ENCODE assay signal across 8 cellular contexts in genomic region chr6:30325873-30326445, GRCh38. TPM values are rescaled to one million over a fixed set of nuclear protein-coding genes. Genes with fewer than 3 reads are reported as not detected.
DNase-seq lines count a peak whose midpoint lies in the region; ATAC-seq and TF ChIP-seq lines count a peak whose summit lies in the region.

No MANE protein-coding gene starts in this region.

- no peaks in the 10 kb centered on the region for H3K9me3 Mint-ChIP-seq in activated T-helper 17 cell treated with anti-CD3 and anti-CD28 coated beads, Interleukin-2, amount 50 U/mL, for 72 hours

- WGBS in heart left ventricle, 4 donors = 0 to 1% (median 0%) methylated on average over 22 to 25 of the region's 25 CpGs
- WGBS in psoas muscle, 3 donors = 0 to 1% (median 1%) methylated on average over 23 to 25 of the region's 25 CpGs

- H3K27me3 ChIP-seq in heart left ventricle (no peaks in the 10 kb centered on the region), psoas muscle (ENCODE audit: insufficient read depth in 3 of 3, low read length in 2 of 3) (no peaks in the 10 kb centered on the region)

- no peak for TF ChIP-seq POLR2A in heart left ventricle (IDR thresholded peaks at IDR 0.05)

- H3K4me1 ChIP-seq in heart left ventricle (peaks cover 5 to 58% (median 24%) of the 10 kb centered on the region in 12 donors), psoas muscle (peaks cover 21% of the 10 kb centered on the region)

- peaks cover 79% of the 10 kb centered on the region for H3K36me3 Mint-ChIP-seq in activated T-helper 17 cell treated with anti-CD3 and anti-CD28 coated beads, Interleukin-2, amount 50 U/mL, for 72 hours (ENCODE audit: low read depth)

- DNase-seq in AG09309 (ENCODE audit: low read depth) (peak; percentile 38), NOMO-1 treated with dmso at 0.1 percent for 144 hours (lab: John Stamatoyannopoulos, UW; ENCODE audit: unreplicated experiment) (peak; percentile 51), heart left ventricle (peak in 2 of 5 donors; percentile 41 to 46), psoas muscle (peak; percentile 40 to 60), CD1c-positive myeloid dendritic cell (ENCODE audit: extremely low spot score) (no peak)

- intact Hi-C loops in heart left ventricle (cut with DNase I) = loop anchor here in 7 of 10 donors (1.0 to 10.0 kb wide), 7 partner anchors 19 to 261 kb away; partner anchors contain the start of genes TRIM26 (in 3 of the 7), POLR1H (in 1 of the 7), PPP1R11 (in 1 of the 7) and RPP21 (in 1 of the 7)
- intact Hi-C loops in psoas muscle (cut with DNase I) = loop anchor here (5.0 to 10.0 kb wide), 2 partner anchors 109 to 111 kb away; partner anchors contain the start of gene TRIM26 (in 1 of the 2)

- H3K9me3 ChIP-seq in heart left ventricle = no peaks in the 10 kb centered on the region
- no peaks in the 10 kb centered on the region for H3K9me3 ChIP-seq in psoas muscle

- peak overlapping the region; percentile 90 for H3K4me3 Mint-ChIP-seq in activated T-helper 17 cell treated with anti-CD3 and anti-CD28 coated beads, Interleukin-2, amount 50 U/mL, for 72 hours

- ATAC-seq in GM19324 (IDR thresholded peaks at IDR 0.05; ENCODE audit: low FRiP score, unreplicated experiment) (peak; percentile 52), HG03520 (IDR thresholded peaks at IDR 0.05; ENCODE audit: unreplicated experiment) (peak; percentile 25), heart left ventricle (peak; percentile 9 to 51 (median 12)), psoas muscle (peak; percentile 25 to 80 (median 54))
- ATAC-seq in activated T-helper 17 cell treated with anti-CD3 and anti-CD28 coated beads, Interleukin-2, amount 50 U/mL, for 72 hours (replicated peaks) = peak; percentile 61

- peaks cover 45% of the 10 kb centered on the region for H3K4me1 Mint-ChIP-seq in activated T-helper 17 cell treated with anti-CD3 and anti-CD28 coated beads, Interleukin-2, amount 50 U/mL, for 72 hours

- H3K27ac ChIP-seq in heart left ventricle (peak overlapping the region; percentile 91 to 99 (median 97)), psoas muscle (peak overlapping the region; percentile 99)

- TF ChIP-seq CTCF in AG09309 (IDR thresholded peaks at IDR 0.05; ENCODE audit: control insufficient read depth, insufficient read depth, low read depth, low read length, missing control alignments) (no peak), heart left ventricle (IDR thresholded peaks at IDR 0.05) (no peak), psoas muscle (IDR thresholded peaks at IDR 0.05) (no peak)

- H3K4me3 ChIP-seq in AG09309 (ENCODE audit: control insufficient read depth, low read depth, low read length) = peak overlapping the region; percentile 94
- H3K4me3 ChIP-seq in heart left ventricle = peak overlapping the region; percentile 74 to 97 (median 86)
- peak overlapping the region; percentile 94 for H3K4me3 ChIP-seq in psoas muscle

- H3K36me3 ChIP-seq in heart left ventricle (peaks cover 2 to 25% (median 20%) of the 10 kb centered on the region in 9 donors), psoas muscle (ENCODE audit: insufficient read depth in 1 of 2, low read depth in 1 of 2) (peaks cover 4 to 23% of the 10 kb centered on the region in 2 donors)

- no peaks in the 10 kb centered on the region for H3K27me3 Mint-ChIP-seq in activated T-helper 17 cell treated with anti-CD3 and anti-CD28 coated beads, Interleukin-2, amount 50 U/mL, for 72 hours

- peak overlapping the region; percentile 91 for H3K27ac Mint-ChIP-seq in activated T-helper 17 cell treated with anti-CD3 and anti-CD28 coated beads, Interleukin-2, amount 50 U/mL, for 72 hours

RNA-seq across cellular contexts. Expression of gene TRIM39, which starts 0.8 kb away (rescaled TPM):
- total RNA-seq in activated T-helper 17 cell treated with anti-CD3 and anti-CD28 coated beads, Interleukin-2, amount 50 U/mL, for 72 hours = 10 to 100 TPM; 12.4 to 16.1 TPM
- total RNA-seq in heart left ventricle = 10 to 100 TPM in 2 of 9 donors, 1 to 10 TPM in 7; 6.4 to 12.1 (median 8.4) TPM
- 1 to 10 TPM; 5.1 to 9.6 TPM for polyA plus RNA-seq in heart left ventricle
- 10 to 100 TPM in 2 of 4 donors, 1 to 10 TPM in 2; 7.4 to 16.7 (median 10.0) TPM for total RNA-seq in psoas muscle
- polyA plus RNA-seq in psoas muscle = 10 to 100 TPM in 2 of 3 donors, 1 to 10 TPM in 1; 8.9 to 20.9 (median 11.4) TPM

RNA-seq across cellular contexts. Expression of gene RPP21, which starts 19.0 kb away (rescaled TPM):
- total RNA-seq in activated T-helper 17 cell treated with anti-CD3 and anti-CD28 coated beads, Interleukin-2, amount 50 U/mL, for 72 hours = 10 to 100 TPM; 20.8 to 22.9 TPM
- total RNA-seq in heart left ventricle (10 to 100 TPM; 17.3 to 64.4 (median 24.7) TPM), psoas muscle (10 to 100 TPM; 28.9 to 44.2 (median 33.7) TPM)
- polyA plus RNA-seq in heart left ventricle (10 to 100 TPM; 84.1 to 88.9 TPM), psoas muscle (100 to 1,000 TPM; 104 to 120 (median 108) TPM)
